Comparison of ENCODE assay signal across 1 cellular context in genomic region chr19:40778045-40778864, GRCh38.
TF ChIP-seq lines count a peak whose summit lies in the region.

Gene RAB4B (plus strand): TSS chr19:40778247. CDS start chr19:40778376, 129 bp downstream.

TF ChIP-seq in HepG2, 621 proteins besides CTCF, POLR2A, EP300 and RAD21 (continued from another document and continues in another):
- TF ChIP-seq ZHX2 (IDR thresholded peaks at IDR 0.05; ENCODE audit: low read depth) (0 out of 2 replicates have a peak, but pooled peaks have one; percentile 28), ZHX2 (CRISPR knock-in tag; IDR thresholded peaks at IDR 0.05; ENCODE audit: borderline replicate concordance) (no peak), ZNF792 (CRISPR knock-in tag; IDR thresholded peaks at IDR 0.05) (no peak), ZBTB3 (CRISPR knock-in tag; IDR thresholded peaks at IDR 0.05; ENCODE audit: borderline replicate concordance, low read depth) (no peak), ZNF790 (CRISPR knock-in tag; IDR thresholded peaks at IDR 0.05; ENCODE audit: borderline replicate concordance) (no peak), BRD4 (CRISPR knock-in tag; IDR thresholded peaks at IDR 0.05) (no peak), MBNL3 (CRISPR knock-in tag; conservative IDR thresholded peaks at IDR 0.05) (no peak), ZFP36L1 (CRISPR knock-in tag; IDR thresholded peaks at IDR 0.05) (no peak), SMARCC2 (IDR thresholded peaks at IDR 0.05) (no peak), ZNF510 (CRISPR knock-in tag; IDR thresholded peaks at IDR 0.05; ENCODE audit: low read depth) (0 out of 2 replicates have a peak, but pooled peaks have one; percentile 45), KLF6 (CRISPR knock-in tag; IDR thresholded peaks at IDR 0.05) (no peak), IRF9 (CRISPR knock-in tag; IDR thresholded peaks at IDR 0.05; ENCODE audit: borderline replicate concordance) (no peak), RFXAP (CRISPR knock-in tag; IDR thresholded peaks at IDR 0.05; ENCODE audit: borderline replicate concordance) (no peak), HMGA1 (CRISPR knock-in tag; conservative IDR thresholded peaks at IDR 0.05) (no peak), DMTF1 (CRISPR knock-in tag; IDR thresholded peaks at IDR 0.05) (no peak), FOXA1 (IDR thresholded peaks at IDR 0.05) (no peak), FOXA1 (CRISPR knock-in tag; IDR thresholded peaks at IDR 0.05) (no peak), PAWR (CRISPR knock-in tag; IDR thresholded peaks at IDR 0.05; ENCODE audit: borderline replicate concordance) (no peak), SMAD9 (CRISPR knock-in tag; IDR thresholded peaks at IDR 0.05) (no peak), PAXIP1 (CRISPR knock-in tag; conservative IDR thresholded peaks at IDR 0.05) (peak; percentile 50; the same call in 1 of the 2 replicates), ZNF687 (CRISPR knock-in tag; IDR thresholded peaks at IDR 0.05) (peak; percentile 77), ARHGAP35 (CRISPR knock-in tag; IDR thresholded peaks at IDR 0.05; ENCODE audit: borderline replicate concordance) (no peak; the same call in 1 of the 2 replicates), ATF1 (CRISPR knock-in tag; IDR thresholded peaks at IDR 0.05) (no peak), ZNF432 (CRISPR knock-in tag; IDR thresholded peaks at IDR 0.05; ENCODE audit: borderline replicate concordance) (no peak), HNRNPUL1 (IDR thresholded peaks at IDR 0.05; ENCODE audit: low read depth, low read length) (no peak), PHF5A (CRISPR knock-in tag; IDR thresholded peaks at IDR 0.05; ENCODE audit: low read depth, unreplicated experiment) (no peak), TCF7L2 (IDR thresholded peaks at IDR 0.05; ENCODE audit: low read depth, low read length) (no peak), IKZF1 (IDR thresholded peaks at IDR 0.05) (no peak), TOPORS (CRISPR knock-in tag; IDR thresholded peaks at IDR 0.05) (no peak), ZBTB1 (CRISPR knock-in tag; IDR thresholded peaks at IDR 0.05; ENCODE audit: borderline replicate concordance) (no peak), SRSF4 (IDR thresholded peaks at IDR 0.05; ENCODE audit: low read depth, low read length, poor library complexity, severe bottlenecking) (no peak)
- TF ChIP-seq, protein P1, sequence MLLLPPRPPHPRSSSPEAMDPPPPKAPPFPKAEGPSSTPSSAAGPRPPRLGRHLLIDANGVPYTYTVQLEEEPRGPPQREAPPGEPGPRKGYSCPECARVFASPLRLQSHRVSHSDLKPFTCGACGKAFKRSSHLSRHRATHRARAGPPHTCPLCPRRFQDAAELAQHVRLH (CRISPR knock-in tag; IDR thresholded peaks at IDR 0.05; ENCODE audit: borderline replicate concordance, low read depth) = no peak
- TF ChIP-seq, protein P2, sequence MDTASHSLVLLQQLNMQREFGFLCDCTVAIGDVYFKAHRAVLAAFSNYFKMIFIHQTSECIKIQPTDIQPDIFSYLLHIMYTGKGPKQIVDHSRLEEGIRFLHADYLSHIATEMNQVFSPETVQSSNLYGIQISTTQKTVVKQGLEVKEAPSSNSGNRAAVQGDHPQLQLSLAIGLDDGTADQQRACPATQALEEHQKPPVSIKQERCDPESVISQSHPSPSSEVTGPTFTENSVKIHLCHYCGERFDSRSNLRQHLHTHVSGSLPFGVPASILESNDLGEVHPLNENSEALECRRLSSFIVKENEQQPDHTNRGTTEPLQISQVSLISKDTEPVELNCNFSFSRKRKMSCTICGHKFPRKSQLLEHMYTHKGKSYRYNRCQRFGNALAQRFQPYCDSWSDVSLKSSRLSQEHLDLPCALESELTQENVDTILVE (CRISPR knock-in tag; IDR thresholded peaks at IDR 0.05) = no peak
- TF ChIP-seq, protein P3, sequence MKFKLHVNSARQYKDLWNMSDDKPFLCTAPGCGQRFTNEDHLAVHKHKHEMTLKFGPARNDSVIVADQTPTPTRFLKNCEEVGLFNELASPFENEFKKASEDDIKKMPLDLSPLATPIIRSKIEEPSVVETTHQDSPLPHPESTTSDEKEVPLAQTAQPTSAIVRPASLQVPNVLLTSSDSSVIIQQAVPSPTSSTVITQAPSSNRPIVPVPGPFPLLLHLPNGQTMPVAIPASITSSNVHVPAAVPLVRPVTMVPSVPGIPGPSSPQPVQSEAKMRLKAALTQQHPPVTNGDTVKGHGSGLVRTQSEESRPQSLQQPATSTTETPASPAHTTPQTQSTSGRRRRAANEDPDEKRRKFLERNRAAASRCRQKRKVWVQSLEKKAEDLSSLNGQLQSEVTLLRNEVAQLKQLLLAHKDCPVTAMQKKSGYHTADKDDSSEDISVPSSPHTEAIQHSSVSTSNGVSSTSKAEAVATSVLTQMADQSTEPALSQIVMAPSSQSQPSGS (CRISPR knock-in tag; IDR thresholded peaks at IDR 0.05) = no peak; the same call in 1 of the 2 replicates
- TF ChIP-seq, protein P4, sequence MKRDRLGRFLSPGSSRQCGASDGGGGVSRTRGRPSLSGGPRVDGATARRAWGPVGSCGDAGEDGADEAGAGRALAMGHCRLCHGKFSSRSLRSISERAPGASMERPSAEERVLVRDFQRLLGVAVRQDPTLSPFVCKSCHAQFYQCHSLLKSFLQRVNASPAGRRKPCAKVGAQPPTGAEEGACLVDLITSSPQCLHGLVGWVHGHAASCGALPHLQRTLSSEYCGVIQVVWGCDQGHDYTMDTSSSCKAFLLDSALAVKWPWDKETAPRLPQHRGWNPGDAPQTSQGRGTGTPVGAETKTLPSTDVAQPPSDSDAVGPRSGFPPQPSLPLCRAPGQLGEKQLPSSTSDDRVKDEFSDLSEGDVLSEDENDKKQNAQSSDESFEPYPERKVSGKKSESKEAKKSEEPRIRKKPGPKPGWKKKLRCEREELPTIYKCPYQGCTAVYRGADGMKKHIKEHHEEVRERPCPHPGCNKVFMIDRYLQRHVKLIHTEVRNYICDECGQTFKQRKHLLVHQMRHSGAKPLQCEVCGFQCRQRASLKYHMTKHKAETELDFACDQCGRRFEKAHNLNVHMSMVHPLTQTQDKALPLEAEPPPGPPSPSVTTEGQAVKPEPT (CRISPR knock-in tag; IDR thresholded peaks at IDR 0.05; ENCODE audit: low read depth) = no peak
